1 cellular context compared by ENCODE assay signal in genomic region chr1:2417083-2417832, GRCh38.
TF ChIP-seq lines count a peak whose summit lies in the region.

No MANE protein-coding gene starts in this region.

TF ChIP-seq in HepG2, 621 proteins besides CTCF, POLR2A, EP300 and RAD21:
- TF ChIP-seq ZFP36 (IDR thresholded peaks at IDR 0.05; ENCODE audit: borderline replicate concordance, low read depth, low read length, partially characterized antibody) (peak; percentile 39), AGO2 (optimal IDR thresholded peaks at IDR 0.05; ENCODE audit: low read depth, low read length) (peak; percentile 17)
- TF ChIP-seq, protein P1, sequence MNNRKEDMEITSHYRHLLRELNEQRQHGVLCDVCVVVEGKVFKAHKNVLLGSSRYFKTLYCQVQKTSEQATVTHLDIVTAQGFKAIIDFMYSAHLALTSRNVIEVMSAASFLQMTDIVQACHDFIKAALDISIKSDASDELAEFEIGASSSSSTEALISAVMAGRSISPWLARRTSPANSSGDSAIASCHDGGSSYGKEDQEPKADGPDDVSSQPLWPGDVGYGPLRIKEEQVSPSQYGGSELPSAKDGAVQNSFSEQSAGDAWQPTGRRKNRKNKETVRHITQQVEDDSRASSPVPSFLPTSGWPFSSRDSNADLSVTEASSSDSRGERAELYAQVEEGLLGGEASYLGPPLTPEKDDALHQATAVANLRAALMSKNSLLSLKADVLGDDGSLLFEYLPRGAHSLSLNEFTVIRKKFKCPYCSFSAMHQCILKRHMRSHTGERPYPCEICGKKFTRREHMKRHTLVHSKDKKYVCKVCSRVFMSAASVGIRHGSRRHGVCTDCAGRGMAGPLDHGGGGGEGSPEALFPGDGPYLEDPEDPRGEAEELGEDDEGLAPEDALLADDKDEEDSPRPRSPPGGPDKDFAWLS (CRISPR knock-in tag; IDR thresholded peaks at IDR 0.05; ENCODE audit: borderline replicate concordance): no peak
